ENCODE assay signal across 12 cellular contexts in the genomic region with DNA sequence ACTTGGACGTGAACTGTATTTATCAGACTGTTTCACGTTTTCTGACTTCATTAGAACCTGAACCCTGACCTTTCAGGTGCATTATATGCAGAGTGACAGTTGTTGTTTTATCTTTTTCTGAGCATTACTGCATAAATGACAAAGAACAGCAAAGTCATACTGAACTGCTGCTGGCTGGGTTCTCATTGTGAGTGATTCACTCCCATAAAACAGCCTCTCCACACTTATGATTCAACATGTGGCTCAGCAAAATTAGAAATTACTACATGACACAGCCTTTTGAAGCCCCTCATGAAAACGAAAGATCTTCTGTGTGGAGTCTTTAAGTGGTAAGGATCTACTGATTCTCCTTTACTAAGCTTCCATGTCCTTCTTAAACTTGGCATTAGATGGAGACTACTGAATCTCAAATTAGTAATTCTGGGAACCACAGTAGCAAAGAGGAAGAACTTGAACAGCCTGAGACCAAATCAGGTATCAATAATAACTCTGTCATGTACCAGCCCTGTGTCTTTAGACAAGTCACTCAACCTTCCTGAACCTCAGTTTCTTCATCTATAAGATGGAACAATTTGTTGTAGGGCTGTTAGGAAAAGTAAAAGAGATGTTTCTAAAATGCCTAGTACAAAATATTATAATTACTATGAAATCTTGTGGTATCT.
DNase-seq lines count a peak whose midpoint lies in the region; ATAC-seq and TF ChIP-seq lines count a peak whose summit lies in the region.
"Had no signal": no experiment of that assay in that cellular context is flagged by ENCODE, and none has a peak within 500 bp of the region (broad histone marks: within the 10 kb centered on the region; RNA-seq: fewer than 3 reads in every experiment).

No MANE protein-coding gene starts in this region.

- H3K27me3 ChIP-seq in AG04450 (ENCODE audit: control insufficient read depth, insufficient read depth, low read length): no peaks in the 10 kb centered on the region
- H3K27me3 ChIP-seq in hepatocyte: no peaks in the 10 kb centered on the region

- CTCF ChIA-PET in AG04450 (lab: Charles Lee): no interaction called here

- WGBS in hepatocyte (ENCODE audit: low lambda C conversion rate, missing lambda C conversion rate): 71% methylated on average over 3 of the region's 3 CpGs

- no peaks in the 10 kb centered on the region for H3K36me3 ChIP-seq in hepatocyte (replicated peaks; ENCODE audit: insufficient read depth, low read depth)

- H4K20me1 ChIP-seq in hepatocyte (ENCODE audit: insufficient read depth, poor library complexity, severe bottlenecking): no peaks in the 10 kb centered on the region

- peaks cover 39% of the 10 kb centered on the region for H3K4me1 Mint-ChIP-seq in activated T-helper 1 cell treated with anti-CD3 and anti-CD28 coated beads, Interleukin-12 subunit alpha, Interleukin-12 subunit beta, Interleukin-2, Interleukin-4 antibody, amounts not matched to agents 30 ng/mL and 10 ng/mL and 1 ng/mL, durations not matched to agents 14 hours and 24 hours and 36 hours (ENCODE audit: low read depth)

- H3K4me3 ChIP-seq in AG04450 (ENCODE audit: low read depth, low read length): no peak overlapping the region
- no peak overlapping the region for H3K4me3 ChIP-seq in HFF-Myc (replicated peaks; ENCODE audit: low read depth, low read length)
- H3K4me3 ChIP-seq in hepatocyte: no peak overlapping the region

- H2AFZ ChIP-seq in hepatocyte: no peak overlapping the region

- POLR2A ChIA-PET in AG04450 (lab: Yijun Ruan, JAX): no interaction called here

- peak overlapping the region; percentile 76 for H3K27ac Mint-ChIP-seq in activated T-helper 1 cell treated with anti-CD3 and anti-CD28 coated beads, Interleukin-12 subunit alpha, Interleukin-12 subunit beta, Interleukin-2, Interleukin-4 antibody, amounts not matched to agents 30 ng/mL and 10 ng/mL and 1 ng/mL, durations not matched to agents 14 hours and 24 hours and 36 hours
- H3K27ac Mint-ChIP-seq: nephron had no signal

- H3K9me3 ChIP-seq in AG04450 (ENCODE audit: control insufficient read depth, insufficient read depth, low read length) (no peaks in the 10 kb centered on the region), hepatocyte (ENCODE audit: low read depth) (no peaks in the 10 kb centered on the region)

- DNase-seq in AG04450 (ENCODE audit: low read depth, low spot score) (peak; percentile 10), HFF-Myc (ENCODE audit: extremely low read depth, low read depth) (peak; percentile 12), hepatocyte (ENCODE audit: low spot score) (peak; percentile 11), NCI-H1436 (lab: John Stamatoyannopoulos, UW) (no peak), GM19240 (ENCODE audit: insufficient read length, low spot score) (no peak)
- DNase-seq in activated T-helper 1 cell treated with anti-CD3 and anti-CD28 coated beads, Interleukin-12 subunit alpha, Interleukin-12 subunit beta, Interleukin-2, Interleukin-4 antibody, amounts not matched to agents 30 ng/mL and 10 ng/mL and 1 ng/mL, durations not matched to agents 14 hours and 24 hours and 36 hours (ENCODE audit: low spot score): no peak
- DNase-seq: DMS79, Karpas-422, RPMI8226 had no signal

- H3K27me3 Mint-ChIP-seq in activated T-helper 1 cell treated with anti-CD3 and anti-CD28 coated beads, Interleukin-12 subunit alpha, Interleukin-12 subunit beta, Interleukin-2, Interleukin-4 antibody, amounts not matched to agents 30 ng/mL and 10 ng/mL and 1 ng/mL, durations not matched to agents 14 hours and 24 hours and 36 hours (ENCODE audit: insufficient read depth): no peaks in the 10 kb centered on the region

- H3K4me1 ChIP-seq in hepatocyte (ENCODE audit: insufficient read depth): no peaks in the 10 kb centered on the region

- TF ChIP-seq CTCF in AG04450 (IDR thresholded peaks at IDR 0.05; ENCODE audit: low read depth, low read length) (no peak), HFF-Myc (IDR thresholded peaks at IDR 0.05; ENCODE audit: low read depth, low read length, missing control alignments) (no peak), hepatocyte (IDR thresholded peaks at IDR 0.05; ENCODE audit: poor library complexity) (no peak)

- H3K36me3 Mint-ChIP-seq in activated T-helper 1 cell treated with anti-CD3 and anti-CD28 coated beads, Interleukin-12 subunit alpha, Interleukin-12 subunit beta, Interleukin-2, Interleukin-4 antibody, amounts not matched to agents 30 ng/mL and 10 ng/mL and 1 ng/mL, durations not matched to agents 14 hours and 24 hours and 36 hours (ENCODE audit: low read depth): peaks cover 3% of the 10 kb centered on the region

- H3K9me3 Mint-ChIP-seq in activated T-helper 1 cell treated with anti-CD3 and anti-CD28 coated beads, Interleukin-12 subunit alpha, Interleukin-12 subunit beta, Interleukin-2, Interleukin-4 antibody, amounts not matched to agents 30 ng/mL and 10 ng/mL and 1 ng/mL, durations not matched to agents 14 hours and 24 hours and 36 hours: no peaks in the 10 kb centered on the region
- H3K9me3 Mint-ChIP-seq: nephron had no signal

- H3K9me2 ChIP-seq in hepatocyte (replicated peaks; ENCODE audit: insufficient read depth): no peaks in the 10 kb centered on the region

- H3K27ac ChIP-seq in AG04450 (ENCODE audit: low read depth, low read length) (no peak overlapping the region), hepatocyte (no peak overlapping the region)

- ATAC-seq in HG03095 (IDR thresholded peaks at IDR 0.05; ENCODE audit: unreplicated experiment): no peak
- no peak for ATAC-seq in GM21423 (IDR thresholded peaks at IDR 0.05; ENCODE audit: unreplicated experiment)

- no peak overlapping the region for H3K4me2 ChIP-seq in hepatocyte

- H3K4me3 Mint-ChIP-seq in activated T-helper 1 cell treated with anti-CD3 and anti-CD28 coated beads, Interleukin-12 subunit alpha, Interleukin-12 subunit beta, Interleukin-2, Interleukin-4 antibody, amounts not matched to agents 30 ng/mL and 10 ng/mL and 1 ng/mL, durations not matched to agents 14 hours and 24 hours and 36 hours: no peak overlapping the region
- H3K4me3 Mint-ChIP-seq: nephron had no signal

- H3K79me2 ChIP-seq in hepatocyte: peaks cover 33% of the 10 kb centered on the region

- intact Hi-C loops in activated T-helper 1 cell treated with anti-CD3 and anti-CD28 coated beads, Interleukin-12 subunit alpha, Interleukin-12 subunit beta, Interleukin-2, Interleukin-4 antibody, amounts not matched to agents 30 ng/mL and 10 ng/mL and 1 ng/mL, durations not matched to agents 14 hours and 24 hours and 36 hours (cut with micrococcal nuclease): no loop called here

Comparison
In these comparisons a context has a peak if more than half of its experiments do, and no peak if none do; other contexts are left out.
1. DNase-seq: peak in AG04450 (single experiment), HFF-Myc (single experiment) and hepatocyte (single experiment); none in activated T-helper 1 cell treated with anti-CD3 and anti-CD28 coated beads, Interleukin-12 subunit alpha, Interleukin-12 subunit beta, Interleukin-2, Interleukin-4 antibody, amounts not matched to agents 30 ng/mL and 10 ng/mL and 1 ng/mL, durations not matched to agents 14 hours and 24 hours and 36 hours (single experiment), NCI-H1436 (single experiment) and GM19240 (single experiment).